18 cellular contexts compared by ENCODE assay signal in genomic region chr5:137819768-137820167, GRCh38. TPM values are rescaled to one million over a fixed set of nuclear protein-coding genes. Genes with fewer than 3 reads are reported as not detected.
A peak's percentile ranks its signal among the peaks of the same experiment; 100 is the strongest.
DNase-seq lines count a peak whose midpoint lies in the region; ATAC-seq and TF ChIP-seq lines count a peak whose summit lies in the region.
"Had no signal": no experiment of that assay in that cellular context is flagged by ENCODE, and none has a peak within 500 bp of the region (broad histone marks: within the 10 kb centered on the region; RNA-seq: fewer than 3 reads in every experiment).

No MANE protein-coding gene starts in this region.

- no peak for TF ChIP-seq CTCF in Calu3 (IDR thresholded peaks at IDR 0.05; ENCODE audit: unreplicated experiment)
- no peak for TF ChIP-seq CTCF in HFFc6 (IDR thresholded peaks at IDR 0.05)

- CTCF ChIA-PET in Calu3 (lab: Charles Lee) = no interaction called here

- no TSS peak for BruUV-seq in Calu3 (replicated peaks; lab: Mats Ljungman, UMichigan)

- peaks cover 9% of the 10 kb centered on the region for H3K4me1 Mint-ChIP-seq in Calu3 (ENCODE audit: low read depth, unreplicated experiment)
- H3K4me1 Mint-ChIP-seq in HFFc6 (ENCODE audit: low read depth) = no peaks in the 10 kb centered on the region
- H3K4me1 Mint-ChIP-seq: CD4-positive, alpha-beta memory T cell had no signal

- H3K36me3 Mint-ChIP-seq in Calu3 (ENCODE audit: insufficient read depth, unreplicated experiment) (no peaks in the 10 kb centered on the region), HFFc6 (ENCODE audit: low read depth) (no peaks in the 10 kb centered on the region)
- H3K36me3 Mint-ChIP-seq: CD4-positive, alpha-beta memory T cell had no signal

- ATAC-seq in GM19463 (IDR thresholded peaks at IDR 0.05; ENCODE audit: unreplicated experiment) = no peak
- ATAC-seq: GM12878 had no signal

- no peaks in the 10 kb centered on the region for H3K27me3 Mint-ChIP-seq in Calu3 (ENCODE audit: unreplicated experiment)
- peaks cover 14% of the 10 kb centered on the region for H3K27me3 Mint-ChIP-seq in HFFc6 (ENCODE audit: insufficient read depth)
- H3K27me3 Mint-ChIP-seq: CD4-positive, alpha-beta memory T cell had no signal

- no peak for DNase-seq in Calu3
- peak; percentile 11 for DNase-seq in HPDE6-E6E7 (ENCODE audit: extremely low spot score)
- DNase-seq in kidney tubule cell (ENCODE audit: low spot score) = peak; percentile 63
- DNase-seq in HFFc6 = no peak
- DNase-seq in NCI-H2081 (lab: John Stamatoyannopoulos, UW) = no peak
- DNase-seq: 8988T; C1 segment of cervical spinal cord; CD4-positive, alpha-beta memory T cell; COR-L47; DMS153; DND-41; GDM1; GM23248; H9 had no signal

- H3K27ac Mint-ChIP-seq in Calu3 (ENCODE audit: unreplicated experiment) (peak overlapping the region; percentile 9), HFFc6 (no peak overlapping the region)
- H3K27ac Mint-ChIP-seq: CD4-positive, alpha-beta memory T cell; H9 had no signal

- H3K9me3 Mint-ChIP-seq in Calu3 (ENCODE audit: low read depth, unreplicated experiment) = no peaks in the 10 kb centered on the region
- H3K9me3 Mint-ChIP-seq in HFFc6 = no peaks in the 10 kb centered on the region
- H3K9me3 Mint-ChIP-seq: H9 had no signal

- no peak overlapping the region for H3K4me3 Mint-ChIP-seq in Calu3 (ENCODE audit: low read depth, unreplicated experiment)
- no peak overlapping the region for H3K4me3 Mint-ChIP-seq in HFFc6
- H3K4me3 Mint-ChIP-seq: H9 had no signal

- intact Hi-C loops in Calu3 (cut with micrococcal nuclease; ENCODE audit: unreplicated experiment) = loop anchor here (10.0 kb wide), 1 partner anchor 155 kb away; no protein-coding TSS in a partner anchor

RNA-seq across cellular contexts. Expression of gene MYOT, which starts 47.9 kb away (rescaled TPM):
- total RNA-seq in Calu3 (2022) = not detected in 2 replicates
- total RNA-seq in HFFc6 (2021; fragmentation: NEBNext Ultra II Directional; extraction: Animal tissue kit (Norgen Biotek cat#: 25700)) = not detected
- total RNA-seq: A673; CD4-positive, alpha-beta memory T cell; GM12878; GM23248; H4; H9 had no signal

Comparison
In these comparisons a context has a peak if more than half of its experiments do, and no peak if none do; other contexts are left out.
1. DNase-seq: peak in HPDE6-E6E7 (single experiment) and kidney tubule cell (single experiment); none in Calu3 (single experiment), HFFc6 (single experiment) and NCI-H2081 (0 of 2).